In the genomic region with DNA sequence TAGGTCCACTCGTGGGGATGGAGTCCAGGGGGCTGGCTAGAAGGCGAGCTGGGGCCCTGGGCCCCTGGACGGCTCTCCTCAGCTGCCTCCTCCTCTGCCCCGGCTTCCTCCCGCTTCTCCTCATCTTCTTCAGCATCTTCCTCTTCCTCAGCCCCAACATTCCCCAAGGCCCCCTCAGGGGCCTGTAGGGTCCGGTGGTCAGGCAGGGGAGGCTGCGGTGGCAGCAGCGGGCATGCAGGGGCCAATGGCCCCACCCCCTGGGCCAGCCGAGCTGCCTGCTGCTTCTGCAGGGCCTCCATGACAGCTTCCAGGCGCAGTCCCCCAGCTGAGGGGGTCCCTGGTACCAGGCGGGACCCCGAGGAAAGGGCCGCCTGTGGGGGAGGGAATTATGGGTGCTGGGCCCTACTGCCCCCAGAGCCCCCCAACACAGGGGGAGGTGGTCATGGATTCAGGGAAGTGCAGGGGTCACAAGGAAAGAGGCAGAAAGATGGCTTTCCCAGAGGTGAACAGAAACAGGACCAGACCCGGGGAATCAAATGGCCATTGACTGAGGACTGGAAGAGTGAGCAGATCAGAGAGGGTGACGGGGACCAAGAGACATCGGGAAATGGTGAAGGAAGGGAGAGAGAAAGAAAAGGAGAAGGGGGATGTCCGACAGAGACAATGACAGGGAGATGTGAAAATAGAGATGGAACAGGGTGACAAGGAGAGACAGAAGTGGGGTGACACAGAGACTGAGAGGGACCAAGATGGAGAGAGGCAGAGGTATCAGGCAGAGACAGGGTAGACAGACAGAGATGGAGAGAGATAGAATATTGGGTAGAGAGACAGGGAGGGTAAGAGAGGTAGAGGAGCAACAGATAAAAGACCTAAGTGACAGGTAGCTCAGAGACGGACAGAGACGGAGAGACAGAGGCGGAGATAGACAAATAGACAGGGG, we compare ENCODE assay signal across 1 cellular context.
TF ChIP-seq lines count a peak whose summit lies in the region.

No MANE protein-coding gene starts in this region.

TF ChIP-seq in H1, 55 proteins besides CTCF, POLR2A, EP300 and RAD21:
- TF ChIP-seq RFX5 (IDR thresholded peaks at IDR 0.05; ENCODE audit: borderline replicate concordance, low read depth, low read length): no peak
- TF ChIP-seq SIRT6 (IDR thresholded peaks at IDR 0.05; ENCODE audit: low read length): no peak
TF ChIP-seq in H1: peak in this region for 0.
